ENCODE assay signal across 1 cellular context in the genomic region with DNA sequence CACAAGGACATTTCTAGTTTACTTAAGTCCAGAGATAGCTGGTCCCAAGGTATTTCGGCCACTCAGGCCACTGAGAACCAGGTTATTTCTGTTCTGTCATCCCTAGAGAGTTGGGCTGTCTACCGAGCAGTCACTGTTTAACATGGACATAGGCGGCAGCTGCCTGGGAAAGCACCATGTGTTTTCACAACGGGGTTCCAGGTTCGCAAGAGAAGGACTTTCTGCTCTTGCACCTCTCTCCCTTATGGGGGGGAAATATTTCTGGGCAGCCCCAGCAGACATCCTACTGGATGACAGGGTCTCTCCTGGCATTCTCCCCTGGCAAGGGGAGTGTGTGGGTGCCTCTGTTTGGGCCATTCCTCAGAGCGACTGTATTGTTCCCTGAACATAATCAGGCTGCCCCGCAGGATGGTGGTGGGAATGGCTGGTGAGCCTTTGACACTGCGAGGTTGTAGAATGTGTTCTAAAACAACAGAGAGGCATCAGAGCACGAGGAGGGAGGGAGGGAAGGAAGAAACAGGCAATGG.
TF ChIP-seq lines count a peak whose summit lies in the region.

No MANE protein-coding gene starts in this region.

TF ChIP-seq in GM12878, 131 proteins besides CTCF, POLR2A, EP300 and RAD21 (continued from another document):
- TF ChIP-seq, protein P1, sequence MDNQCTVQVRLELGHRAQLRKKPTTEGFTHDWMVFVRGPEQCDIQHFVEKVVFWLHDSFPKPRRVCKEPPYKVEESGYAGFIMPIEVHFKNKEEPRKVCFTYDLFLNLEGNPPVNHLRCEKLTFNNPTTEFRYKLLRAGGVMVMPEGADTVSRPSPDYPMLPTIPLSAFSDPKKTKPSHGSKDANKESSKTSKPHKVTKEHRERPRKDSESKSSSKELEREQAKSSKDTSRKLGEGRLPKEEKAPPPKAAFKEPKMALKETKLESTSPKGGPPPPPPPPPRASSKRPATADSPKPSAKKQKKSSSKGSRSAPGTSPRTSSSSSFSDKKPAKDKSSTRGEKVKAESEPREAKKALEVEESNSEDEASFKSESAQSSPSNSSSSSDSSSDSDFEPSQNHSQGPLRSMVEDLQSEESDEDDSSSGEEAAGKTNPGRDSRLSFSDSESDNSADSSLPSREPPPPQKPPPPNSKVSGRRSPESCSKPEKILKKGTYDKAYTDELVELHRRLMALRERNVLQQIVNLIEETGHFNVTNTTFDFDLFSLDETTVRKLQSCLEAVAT (IDR thresholded peaks at IDR 0.05): peak; percentile 67
- TF ChIP-seq, protein P2, sequence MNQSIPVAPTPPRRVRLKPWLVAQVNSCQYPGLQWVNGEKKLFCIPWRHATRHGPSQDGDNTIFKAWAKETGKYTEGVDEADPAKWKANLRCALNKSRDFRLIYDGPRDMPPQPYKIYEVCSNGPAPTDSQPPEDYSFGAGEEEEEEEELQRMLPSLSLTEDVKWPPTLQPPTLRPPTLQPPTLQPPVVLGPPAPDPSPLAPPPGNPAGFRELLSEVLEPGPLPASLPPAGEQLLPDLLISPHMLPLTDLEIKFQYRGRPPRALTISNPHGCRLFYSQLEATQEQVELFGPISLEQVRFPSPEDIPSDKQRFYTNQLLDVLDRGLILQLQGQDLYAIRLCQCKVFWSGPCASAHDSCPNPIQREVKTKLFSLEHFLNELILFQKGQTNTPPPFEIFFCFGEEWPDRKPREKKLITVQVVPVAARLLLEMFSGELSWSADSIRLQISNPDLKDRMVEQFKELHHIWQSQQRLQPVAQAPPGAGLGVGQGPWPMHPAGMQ (IDR thresholded peaks at IDR 0.05; ENCODE audit: borderline replicate concordance): no peak
- TF ChIP-seq CREB1 (IDR thresholded peaks at IDR 0.05; ENCODE audit: low read depth) (no peak), SUZ12 (IDR thresholded peaks at IDR 0.05; ENCODE audit: unreplicated experiment) (no peak), RCOR1 (conservative IDR thresholded peaks at IDR 0.05; ENCODE audit: low read depth, low read length) (no peak), CREM (IDR thresholded peaks at IDR 0.05; ENCODE audit: low read depth) (peak; percentile 22; the same call in 1 of the 2 replicates)
- TF ChIP-seq, protein P3, sequence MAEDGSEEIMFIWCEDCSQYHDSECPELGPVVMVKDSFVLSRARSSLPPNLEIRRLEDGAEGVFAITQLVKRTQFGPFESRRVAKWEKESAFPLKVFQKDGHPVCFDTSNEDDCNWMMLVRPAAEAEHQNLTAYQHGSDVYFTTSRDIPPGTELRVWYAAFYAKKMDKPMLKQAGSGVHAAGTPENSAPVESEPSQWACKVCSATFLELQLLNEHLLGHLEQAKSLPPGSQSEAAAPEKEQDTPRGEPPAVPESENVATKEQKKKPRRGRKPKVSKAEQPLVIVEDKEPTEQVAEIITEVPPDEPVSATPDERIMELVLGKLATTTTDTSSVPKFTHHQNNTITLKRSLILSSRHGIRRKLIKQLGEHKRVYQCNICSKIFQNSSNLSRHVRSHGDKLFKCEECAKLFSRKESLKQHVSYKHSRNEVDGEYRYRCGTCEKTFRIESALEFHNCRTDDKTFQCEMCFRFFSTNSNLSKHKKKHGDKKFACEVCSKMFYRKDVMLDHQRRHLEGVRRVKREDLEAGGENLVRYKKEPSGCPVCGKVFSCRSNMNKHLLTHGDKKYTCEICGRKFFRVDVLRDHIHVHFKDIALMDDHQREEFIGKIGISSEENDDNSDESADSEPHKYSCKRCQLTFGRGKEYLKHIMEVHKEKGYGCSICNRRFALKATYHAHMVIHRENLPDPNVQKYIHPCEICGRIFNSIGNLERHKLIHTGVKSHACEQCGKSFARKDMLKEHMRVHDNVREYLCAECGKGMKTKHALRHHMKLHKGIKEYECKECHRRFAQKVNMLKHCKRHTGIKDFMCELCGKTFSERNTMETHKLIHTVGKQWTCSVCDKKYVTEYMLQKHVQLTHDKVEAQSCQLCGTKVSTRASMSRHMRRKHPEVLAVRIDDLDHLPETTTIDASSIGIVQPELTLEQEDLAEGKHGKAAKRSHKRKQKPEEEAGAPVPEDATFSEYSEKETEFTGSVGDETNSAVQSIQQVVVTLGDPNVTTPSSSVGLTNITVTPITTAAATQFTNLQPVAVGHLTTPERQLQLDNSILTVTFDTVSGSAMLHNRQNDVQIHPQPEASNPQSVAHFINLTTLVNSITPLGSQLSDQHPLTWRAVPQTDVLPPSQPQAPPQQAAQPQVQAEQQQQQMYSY (CRISPR knock-in tag; IDR thresholded peaks at IDR 0.05): no peak
